Comparison of ENCODE assay signal across 27 cellular contexts in the genomic region with DNA sequence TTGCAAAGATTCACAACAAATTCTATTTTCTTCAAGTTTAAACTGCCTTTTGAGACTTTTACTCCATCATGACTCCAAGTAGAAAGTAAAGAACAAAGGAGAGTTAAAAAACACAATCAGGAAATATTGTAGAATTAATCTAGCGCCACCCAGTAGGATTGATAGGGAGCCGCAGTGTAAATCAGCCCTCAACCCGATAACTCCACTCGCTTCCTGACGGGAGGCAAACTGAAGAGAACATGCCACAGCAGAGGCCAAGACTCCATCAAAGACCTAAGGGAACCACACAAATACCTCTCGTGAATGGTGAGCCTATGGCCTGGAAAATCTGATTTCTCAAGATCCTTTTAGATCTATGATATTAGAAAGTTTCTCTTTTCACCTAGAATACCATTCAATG.
"Had no signal": no experiment of that assay in that cellular context is flagged by ENCODE, and none has a peak within 500 bp of the region (broad histone marks: within the 10 kb centered on the region; RNA-seq: fewer than 3 reads in every experiment).

No MANE protein-coding gene starts in this region.

- H3K27ac ChIP-seq: hepatocyte, left lung, lower lobe of right lung, ovary, prostate gland, skin epidermis, spleen, suprapubic skin, thoracic aorta, tibial artery, upper lobe of right lung had no signal

- H3K9me3 ChIP-seq: left lung, lower lobe of right lung, ovary, prostate gland, spleen, suprapubic skin, thoracic aorta, tibial artery, upper lobe of right lung had no signal

- DNase-seq: kidney; left colon; left lung; lower lobe of right lung; mammary epithelial cell; mesenchymal stem cell; naive thymus-derived CD8-positive, alpha-beta T cell; nucleus accumbens; ovary; posterior cingulate gyrus; retina; right cardiac atrium; spleen; stimulated activated CD4-positive, alpha-beta T cell treated with anti-CD3 and anti-CD28 coated beads, Interleukin-4, amount 100 ng/mL, for 24 hours; stimulated activated naive CD4-positive, alpha-beta T cell; tibial artery; trophoblast cell; upper lobe of right lung had no signal

- ATAC-seq: left colon; left lung; lower lobe of right lung; naive thymus-derived CD8-positive, alpha-beta T cell; right cardiac atrium; sciatic nerve; stimulated activated effector memory CD8-positive, alpha-beta T cell treated with anti-CD3 and anti-CD28 coated beads, Interleukin-12 subunit alpha, Interleukin-12 subunit beta, amount 100 ng/mL, for 72 hours; upper lobe of right lung had no signal

- H3K27me3 ChIP-seq: hepatocyte, left lung, ovary, spleen, suprapubic skin, tibial artery, upper lobe of right lung had no signal

- H3K4me1 ChIP-seq: left lung, lower lobe of right lung, prostate gland, spleen, suprapubic skin, tibial artery, upper lobe of right lung had no signal

- H3K36me3 ChIP-seq: left lung, lower lobe of right lung, ovary, prostate gland, spleen, suprapubic skin, thoracic aorta, tibial artery, upper lobe of right lung had no signal

- FAIRE-seq: islet of Langerhans, kidney, urothelium cell line had no signal

- H3K4me3 ChIP-seq: hepatocyte, left lung, lower lobe of right lung, ovary, prostate gland, skin epidermis, spleen, suprapubic skin, thoracic aorta, tibial artery, upper lobe of right lung had no signal
